In genomic region chr3:27720899-27721716, GRCh38 we compare ENCODE assay signal across 8 cellular contexts. TPM values are rescaled to one million over a fixed set of nuclear protein-coding genes. Genes with fewer than 3 reads are reported as not detected.
DNase-seq lines count a peak whose midpoint lies in the region; ATAC-seq lines count a peak whose summit lies in the region.

No MANE protein-coding gene starts in this region.

- peaks cover 9% of the 10 kb centered on the region for H3K4me1 ChIP-seq in ES-I3 (ENCODE audit: insufficient read depth, low read length)
- H3K4me1 ChIP-seq in subcutaneous abdominal adipose tissue (ENCODE audit: control insufficient read depth in 5 of 5, insufficient read depth in 5 of 5, low read length in 5 of 5) = peaks cover 0 to 36% (median 35%) of the 10 kb centered on the region in 5 donors

- H3K9ac ChIP-seq in ES-I3 (ENCODE audit: low read depth, low read length) (peak overlapping the region; percentile 69; the same call in 1 of the 2 replicates), subcutaneous abdominal adipose tissue (ENCODE audit: low read length in 5 of 5) (no peak overlapping the region)

- H3K36me3 ChIP-seq in ES-I3 (ENCODE audit: insufficient read depth, low read length) (no peaks in the 10 kb centered on the region; the same call in 1 of the 2 replicates), subcutaneous abdominal adipose tissue (ENCODE audit: control insufficient read depth in 5 of 5, insufficient read depth in 5 of 5, low read length in 5 of 5) (no peaks in the 10 kb centered on the region)

- peaks cover 42% of the 10 kb centered on the region for H3K4me1 Mint-ChIP-seq in activated T-helper 2 cell treated with anti-CD3 and anti-CD28 coated beads, Interferon-gamma antibody, Interleukin-2, Interleukin-4, amounts not matched to agents 10 μg/mL and 5 μg/mL and 100 μg/mL, durations not matched to agents 14 hours and 24 hours and 36 hours (ENCODE audit: low read depth)
- H3K4me1 Mint-ChIP-seq in immature natural killer cell = peaks cover 68 to 72% of the 10 kb centered on the region in 2 donors

- no peaks in the 10 kb centered on the region for H3K9me3 Mint-ChIP-seq in activated T-helper 2 cell treated with anti-CD3 and anti-CD28 coated beads, Interferon-gamma antibody, Interleukin-2, Interleukin-4, amounts not matched to agents 10 μg/mL and 5 μg/mL and 100 μg/mL, durations not matched to agents 14 hours and 24 hours and 36 hours
- no peaks in the 10 kb centered on the region for H3K9me3 Mint-ChIP-seq in immature natural killer cell

- H3K27ac Mint-ChIP-seq in activated T-helper 2 cell treated with anti-CD3 and anti-CD28 coated beads, Interferon-gamma antibody, Interleukin-2, Interleukin-4, amounts not matched to agents 10 μg/mL and 5 μg/mL and 100 μg/mL, durations not matched to agents 14 hours and 24 hours and 36 hours = no peak overlapping the region
- peak overlapping the region; percentile 90 to 98 (median 96) for H3K27ac Mint-ChIP-seq in immature natural killer cell

- H3K27me3 ChIP-seq in subcutaneous abdominal adipose tissue (ENCODE audit: control insufficient read depth in 5 of 5, insufficient read depth in 4 of 5, low read length in 5 of 5) = peaks cover 51 to 64% (median 58%) of the 10 kb centered on the region in 5 donors

- peak overlapping the region; percentile 17 to 71 (median 53) for H3K4me3 ChIP-seq in subcutaneous abdominal adipose tissue (ENCODE audit: low read depth in 1 of 5, low read length in 5 of 5)

- DNase-seq in activated T-helper 2 cell treated with anti-CD3 and anti-CD28 coated beads, Interferon-gamma antibody, Interleukin-2, Interleukin-4, amounts not matched to agents 10 μg/mL and 5 μg/mL and 100 μg/mL, durations not matched to agents 14 hours and 24 hours and 36 hours (ENCODE audit: low spot score) = no peak
- peak in 2 of 3 donors; percentile 29 to 36 for DNase-seq in immature natural killer cell
- DNase-seq in amygdala (lab: John Stamatoyannopoulos, UW) = no peak

- no peak overlapping the region for H3K27ac ChIP-seq in subcutaneous abdominal adipose tissue (ENCODE audit: low read depth, low read length)

- ATAC-seq in HG02970 (IDR thresholded peaks at IDR 0.05; ENCODE audit: low FRiP score, unreplicated experiment) = peak; percentile 49
- ATAC-seq in HG02610 (IDR thresholded peaks at IDR 0.05; ENCODE audit: unreplicated experiment) = no peak
- no peak for ATAC-seq in HG02571 (IDR thresholded peaks at IDR 0.05; ENCODE audit: unreplicated experiment)

- intact Hi-C loops in activated T-helper 2 cell treated with anti-CD3 and anti-CD28 coated beads, Interferon-gamma antibody, Interleukin-2, Interleukin-4, amounts not matched to agents 10 μg/mL and 5 μg/mL and 100 μg/mL, durations not matched to agents 14 hours and 24 hours and 36 hours (cut with micrococcal nuclease) = loop anchor here (1.0 to 10.0 kb wide), 4 partner anchors 9 to 521 kb away; partner anchors contain the start of gene CMC1

- no peaks in the 10 kb centered on the region for H3K9me3 ChIP-seq in ES-I3 (ENCODE audit: control insufficient read depth, insufficient read depth, low read length)
- no peaks in the 10 kb centered on the region for H3K9me3 ChIP-seq in subcutaneous abdominal adipose tissue (ENCODE audit: control insufficient read depth in 5 of 5, low read length in 5 of 5)

- peaks cover 29% of the 10 kb centered on the region for H3K36me3 Mint-ChIP-seq in activated T-helper 2 cell treated with anti-CD3 and anti-CD28 coated beads, Interferon-gamma antibody, Interleukin-2, Interleukin-4, amounts not matched to agents 10 μg/mL and 5 μg/mL and 100 μg/mL, durations not matched to agents 14 hours and 24 hours and 36 hours (ENCODE audit: low read depth)
- H3K36me3 Mint-ChIP-seq in immature natural killer cell = peaks cover 19 to 40% (median 37%) of the 10 kb centered on the region in 3 donors

- H3K4me3 Mint-ChIP-seq in activated T-helper 2 cell treated with anti-CD3 and anti-CD28 coated beads, Interferon-gamma antibody, Interleukin-2, Interleukin-4, amounts not matched to agents 10 μg/mL and 5 μg/mL and 100 μg/mL, durations not matched to agents 14 hours and 24 hours and 36 hours (ENCODE audit: low read depth) = peak overlapping the region; percentile 81
- peak overlapping the region; percentile 97 to 100 (median 99) for H3K4me3 Mint-ChIP-seq in immature natural killer cell

- peaks cover 71% of the 10 kb centered on the region for H3K27me3 Mint-ChIP-seq in activated T-helper 2 cell treated with anti-CD3 and anti-CD28 coated beads, Interferon-gamma antibody, Interleukin-2, Interleukin-4, amounts not matched to agents 10 μg/mL and 5 μg/mL and 100 μg/mL, durations not matched to agents 14 hours and 24 hours and 36 hours (ENCODE audit: low read depth)
- peaks cover 36 to 56% (median 40%) of the 10 kb centered on the region in 3 donors for H3K27me3 Mint-ChIP-seq in immature natural killer cell (ENCODE audit: low read depth in 3 of 3)

RNA-seq across cellular contexts. Expression of gene EOMES, which starts 1.0 kb away (rescaled TPM):
- total RNA-seq in activated T-helper 2 cell treated with anti-CD3 and anti-CD28 coated beads, Interferon-gamma antibody, Interleukin-2, Interleukin-4, amounts not matched to agents 10 μg/mL and 5 μg/mL and 100 μg/mL, durations not matched to agents 14 hours and 24 hours and 36 hours = 5.2 and 5.6 TPM in 2 replicates
- polyA plus RNA-seq in immature natural killer cell = 100 to 1,000 TPM in 2 of 3 donors, 10 to 100 TPM in 1; 96.5 to 189 (median 158) TPM

Comparison
In these comparisons a context has a peak if more than half of its experiments do, and no peak if none do; other contexts are left out.
1. DNase-seq: peak in immature natural killer cell (2 of 3); none in activated T-helper 2 cell treated with anti-CD3 and anti-CD28 coated beads, Interferon-gamma antibody, Interleukin-2, Interleukin-4, amounts not matched to agents 10 μg/mL and 5 μg/mL and 100 μg/mL, durations not matched to agents 14 hours and 24 hours and 36 hours (single experiment) and amygdala (0 of 56).